16 cellular contexts compared by ENCODE assay signal in the genomic region with DNA sequence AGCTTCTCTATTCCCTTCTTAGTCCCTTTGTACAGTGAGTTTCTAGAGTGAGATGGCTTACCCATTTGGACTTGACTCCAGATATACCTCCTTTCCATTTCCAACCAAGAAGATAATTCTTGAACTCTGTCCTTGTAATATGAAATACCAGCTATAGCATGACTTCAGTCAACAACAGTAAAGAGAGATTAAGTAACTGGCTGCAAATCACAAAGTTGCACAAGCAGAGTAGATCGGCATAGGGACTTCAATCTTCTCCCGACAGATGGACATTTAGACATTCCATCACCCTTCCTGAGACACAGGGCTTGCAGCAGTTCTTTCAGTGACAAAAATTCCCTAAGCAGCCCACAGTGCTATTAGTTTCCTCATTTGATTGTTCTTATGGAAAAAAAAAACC. TPM values are rescaled to one million over a fixed set of nuclear protein-coding genes. Genes with fewer than 3 reads are reported as not detected.
A peak's percentile ranks its signal among the peaks of the same experiment; 100 is the strongest.
DNase-seq lines count a peak whose midpoint lies in the region; FAIRE-seq and TF ChIP-seq lines count a peak whose summit lies in the region.
"Had no signal": no experiment of that assay in that cellular context is flagged by ENCODE, and none has a peak within 500 bp of the region (broad histone marks: within the 10 kb centered on the region; RNA-seq: fewer than 3 reads in every experiment).

No MANE protein-coding gene starts in this region.

- H3K4me3 ChIP-seq in SK-N-MC (peak overlapping the region; percentile 56), endothelial cell of umbilical vein (replicated peaks in 1 of 3; ENCODE audit: insufficient read depth in 1 of 3, low read depth in 1 of 3, low read length in 3 of 3) (no peak overlapping the region)

- no peak overlapping the region for H2AFZ ChIP-seq in endothelial cell of umbilical vein (ENCODE audit: low read depth, low read length)

- FAIRE-seq in endothelial cell of umbilical vein (lab: Jason Lieb, UNC): peak; percentile 48

- DNase-seq in T-helper 1 cell: no peak
- no peak for DNase-seq in SK-N-MC (ENCODE audit: low read depth, low spot score)
- DNase-seq in endothelial cell of umbilical vein (ENCODE audit: low read depth, low spot score): peak; percentile 12
- DNase-seq in iPS-NIHi7 (ENCODE audit: extremely low spot score): no peak
- DNase-seq in HK-2 (ENCODE audit: unreplicated experiment): no peak
- no peak for DNase-seq in Kasumi-1 (lab: John Stamatoyannopoulos, UW)
- DNase-seq: activated CD4-positive, alpha-beta T cell treated with anti-CD3 and anti-CD28 coated beads, Interleukin-2, amount 50 U/mL, for 48 hours; activated naive CD4-positive, alpha-beta T cell treated with Interleukin-2 at 50 U/mL for 16 hours; Calu3; GF-D8; glutamatergic neuron; NCI-H2081; NCI-H748 treated with DMSO at 0.1 percent for 48 hours had no signal

- dilution Hi-C loops in endothelial cell of umbilical vein (cut with MboI; ENCODE audit: extremely low pct_ligation_motif_present, low sequenced_read_pairs): no loop called here

- H3K9me3 ChIP-seq in SK-N-MC (ENCODE audit: low read depth, low read length) (no peaks in the 10 kb centered on the region), endothelial cell of umbilical vein (replicated peaks; ENCODE audit: control insufficient read depth, insufficient read depth, low read length) (no peaks in the 10 kb centered on the region)

- H3K27ac Mint-ChIP-seq in T-helper 1 cell treated with Interleukin-12 subunit alpha and Interleukin-12 subunit beta and Interleukin-4 antibody, amounts not matched to agents 30 μg/mL and 1 μg/mL, for 36 hours: no peak overlapping the region
- peak overlapping the region in 2 of 3 experiments; percentile 58 to 68 for H3K27ac Mint-ChIP-seq in nephron

- H3K4me1 ChIP-seq in endothelial cell of umbilical vein (ENCODE audit: control insufficient read depth, extremely low read depth, insufficient read depth, low read length): peaks cover 44% of the 10 kb centered on the region

- TF ChIP-seq POLR2A in endothelial cell of umbilical vein (IDR thresholded peaks at IDR 0.05; ENCODE audit: low read depth, low read length): no peak

- no peaks in the 10 kb centered on the region for H3K27me3 ChIP-seq in endothelial cell of umbilical vein (ENCODE audit: control insufficient read depth in 2 of 2, insufficient read depth in 2 of 2, low read length in 2 of 2)

- BruUV-seq in endothelial cell of umbilical vein (replicated peaks; lab: Mats Ljungman, UMichigan): no TSS peak

- H4K20me1 ChIP-seq in endothelial cell of umbilical vein (replicated peaks; ENCODE audit: control insufficient read depth, extremely low read depth, insufficient read depth, low read length): peaks cover 7% of the 10 kb centered on the region

- peak overlapping the region; percentile 96 for H3K27ac ChIP-seq in SK-N-MC
- peak overlapping the region; percentile 44 for H3K27ac ChIP-seq in endothelial cell of umbilical vein (ENCODE audit: insufficient read depth, low read depth, low read length)
- H3K27ac ChIP-seq: 22Rv1 had no signal

- CTCF ChIA-PET in endothelial cell of umbilical vein (lab: Charles Lee): interaction anchor here (1.0 to 2.8 kb wide), 5 partner anchors 12 to 57 kb away, joined by 3 to 12 read pairs (median 4); no protein-coding TSS in a partner anchor

- H3K9me1 ChIP-seq in endothelial cell of umbilical vein (replicated peaks; ENCODE audit: control insufficient read depth, extremely low read depth, insufficient read depth, low read length): no peaks in the 10 kb centered on the region

- POLR2A ChIA-PET in endothelial cell of umbilical vein (lab: Charles Lee): interaction anchor here (1.0 kb wide), 1 partner anchor 44 kb away, joined by 17 read pairs; no protein-coding TSS in a partner anchor

- H3K4me2 ChIP-seq in endothelial cell of umbilical vein (ENCODE audit: insufficient read depth, low read length): no peak overlapping the region

- intact Hi-C loops in endothelial cell of umbilical vein (cut with micrococcal nuclease): loop anchor here (1.0 kb wide), 1 partner anchor 13 kb away; no protein-coding TSS in a partner anchor

- peaks cover 88% of the 10 kb centered on the region for H3K79me2 ChIP-seq in endothelial cell of umbilical vein (ENCODE audit: control insufficient read depth, insufficient read depth, low read length)

- no peaks in the 10 kb centered on the region for H3K9me3 Mint-ChIP-seq in T-helper 1 cell treated with Interleukin-12 subunit alpha and Interleukin-12 subunit beta and Interleukin-4 antibody, amounts not matched to agents 30 μg/mL and 1 μg/mL, for 36 hours
- no peaks in the 10 kb centered on the region for H3K9me3 Mint-ChIP-seq in nephron

- H3K4me1 Mint-ChIP-seq in T-helper 1 cell treated with Interleukin-12 subunit alpha and Interleukin-12 subunit beta and Interleukin-4 antibody, amounts not matched to agents 30 μg/mL and 1 μg/mL, for 36 hours (ENCODE audit: low read depth): peaks cover 68% of the 10 kb centered on the region
- H3K4me1 Mint-ChIP-seq in nephron: peaks cover 50% of the 10 kb centered on the region

- H3K36me3 Mint-ChIP-seq in T-helper 1 cell treated with Interleukin-12 subunit alpha and Interleukin-12 subunit beta and Interleukin-4 antibody, amounts not matched to agents 30 μg/mL and 1 μg/mL, for 36 hours (ENCODE audit: low read depth): peaks cover 12% of the 10 kb centered on the region
- no peaks in the 10 kb centered on the region for H3K36me3 Mint-ChIP-seq in nephron (ENCODE audit: low read depth)

- peak overlapping the region; percentile 65 for H3K9ac ChIP-seq in SK-N-MC (ENCODE audit: insufficient read length)
- H3K9ac ChIP-seq in endothelial cell of umbilical vein (replicated peaks; ENCODE audit: extremely low read depth, insufficient read depth, low read length): no peak overlapping the region

- H3K36me3 ChIP-seq in SK-N-MC (ENCODE audit: insufficient read depth, low read length) (peaks cover 22% of the 10 kb centered on the region), endothelial cell of umbilical vein (ENCODE audit: control insufficient read depth in 2 of 2, extremely low read depth in 1 of 2, insufficient read depth in 2 of 2, low read length in 2 of 2) (no peaks in the 10 kb centered on the region)

- peak overlapping the region; percentile 9 for H3K4me3 Mint-ChIP-seq in T-helper 1 cell treated with Interleukin-12 subunit alpha and Interleukin-12 subunit beta and Interleukin-4 antibody, amounts not matched to agents 30 μg/mL and 1 μg/mL, for 36 hours
- no peak overlapping the region for H3K4me3 Mint-ChIP-seq in nephron

- TF ChIP-seq CTCF in endothelial cell of umbilical vein (IDR thresholded peaks at IDR 0.05; ENCODE audit: extremely low read depth in 1 of 2, insufficient read depth in 1 of 2, low read depth in 1 of 2, low read length in 2 of 2) (no peak), nephron (IDR thresholded peaks at IDR 0.05; ENCODE audit: unreplicated experiment in 3 of 3) (no peak)

- no peaks in the 10 kb centered on the region for H3K27me3 Mint-ChIP-seq in T-helper 1 cell treated with Interleukin-12 subunit alpha and Interleukin-12 subunit beta and Interleukin-4 antibody, amounts not matched to agents 30 μg/mL and 1 μg/mL, for 36 hours (ENCODE audit: low read depth)
- no peaks in the 10 kb centered on the region for H3K27me3 Mint-ChIP-seq in nephron (ENCODE audit: low read depth)

TF ChIP-seq in endothelial cell of umbilical vein, 7 proteins besides CTCF, POLR2A, EP300 and RAD21:
- TF ChIP-seq FOS (IDR thresholded peaks at IDR 0.05; ENCODE audit: borderline replicate concordance, insufficient read depth, low read length) (no peak), GATA2 (IDR thresholded peaks at IDR 0.05; ENCODE audit: insufficient read depth, insufficient read length, low read depth, low read length) (no peak), MYC (IDR thresholded peaks at IDR 0.05; ENCODE audit: low read depth, low read length) (no peak), JUN (IDR thresholded peaks at IDR 0.05; ENCODE audit: borderline replicate concordance, insufficient read depth, insufficient read length, low read depth) (no peak)

RNA-seq across cellular contexts. Expression of a gene that starts 44.6 kb away (rescaled TPM):
- total RNA-seq in endothelial cell of umbilical vein: 152 and 177 TPM in 2 replicates
- 60.1 and 68.8 TPM in 2 replicates for polyA plus RNA-seq in endothelial cell of umbilical vein
- 75.4 and 89.5 TPM in 2 replicates for polyA plus RNA-seq in endothelial cell of umbilical vein (2011; cell fraction: cytosol; rRNA removed)
- 149 and 163 TPM in 2 replicates for polyA plus RNA-seq in endothelial cell of umbilical vein (2011; cell fraction: nucleus; rRNA removed)
- polyA plus RNA-seq in endothelial cell of umbilical vein (2012): 128 and 187 TPM in 2 replicates
- polyA minus RNA-seq in endothelial cell of umbilical vein: 180 and 216 TPM in 2 replicates
- 36.5 TPM for polyA minus RNA-seq in endothelial cell of umbilical vein (2011; cell fraction: cytosol; rRNA and poly(A)+ RNA removed)
- 174 and 238 TPM in 2 replicates for polyA minus RNA-seq in endothelial cell of umbilical vein (2011; cell fraction: nucleus; rRNA and poly(A)+ RNA removed)
